ENCODE assay signal across 2 cellular contexts in genomic region chr13:43880451-43880850, GRCh38.
TF ChIP-seq lines count a peak whose summit lies in the region.

No MANE protein-coding gene starts in this region.

TF ChIP-seq in SK-N-SH, 30 proteins besides CTCF, POLR2A, EP300 and RAD21 (continued from another document):
- TF ChIP-seq EZH2phosphoT487 (IDR thresholded peaks at IDR 0.05; ENCODE audit: borderline replicate concordance, low read depth): no peak
- TF ChIP-seq JUND (IDR thresholded peaks at IDR 0.05): no peak
- TF ChIP-seq, protein P1, sequence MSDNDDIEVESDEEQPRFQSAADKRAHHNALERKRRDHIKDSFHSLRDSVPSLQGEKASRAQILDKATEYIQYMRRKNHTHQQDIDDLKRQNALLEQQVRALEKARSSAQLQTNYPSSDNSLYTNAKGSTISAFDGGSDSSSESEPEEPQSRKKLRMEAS (IDR thresholded peaks at IDR 0.05; ENCODE audit: low read depth): no peak
- no peak for TF ChIP-seq FOXJ3 (CRISPR knock-in tag; IDR thresholded peaks at IDR 0.05)
- no peak for TF ChIP-seq TEAD4 (IDR thresholded peaks at IDR 0.05; ENCODE audit: borderline replicate concordance, insufficient read depth)
- TF ChIP-seq ZBTB33 (IDR thresholded peaks at IDR 0.05; ENCODE audit: borderline replicate concordance, low read depth): no peak
- TF ChIP-seq GATA2 (CRISPR knock-in tag; IDR thresholded peaks at IDR 0.05): no peak
- no peak for TF ChIP-seq RXRA (IDR thresholded peaks at IDR 0.05; ENCODE audit: borderline replicate concordance, low read depth)
- no peak for TF ChIP-seq ELF1 (IDR thresholded peaks at IDR 0.05)
- TF ChIP-seq, protein P2, sequence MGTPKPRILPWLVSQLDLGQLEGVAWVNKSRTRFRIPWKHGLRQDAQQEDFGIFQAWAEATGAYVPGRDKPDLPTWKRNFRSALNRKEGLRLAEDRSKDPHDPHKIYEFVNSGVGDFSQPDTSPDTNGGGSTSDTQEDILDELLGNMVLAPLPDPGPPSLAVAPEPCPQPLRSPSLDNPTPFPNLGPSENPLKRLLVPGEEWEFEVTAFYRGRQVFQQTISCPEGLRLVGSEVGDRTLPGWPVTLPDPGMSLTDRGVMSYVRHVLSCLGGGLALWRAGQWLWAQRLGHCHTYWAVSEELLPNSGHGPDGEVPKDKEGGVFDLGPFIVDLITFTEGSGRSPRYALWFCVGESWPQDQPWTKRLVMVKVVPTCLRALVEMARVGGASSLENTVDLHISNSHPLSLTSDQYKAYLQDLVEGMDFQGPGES (IDR thresholded peaks at IDR 0.05; ENCODE audit: low read depth, low read length): no peak
- TF ChIP-seq SIN3A (IDR thresholded peaks at IDR 0.05; ENCODE audit: borderline replicate concordance, low read depth, low read length): no peak

TF ChIP-seq in SK-N-SH treated with all-trans-retinoic acid at 6 μM for 48 hours, 23 proteins besides CTCF, POLR2A, EP300 and RAD21 (continued from another document):
- TF ChIP-seq CREB5 (CRISPR knock-in tag; IDR thresholded peaks at IDR 0.05; ENCODE audit: low read depth): no peak
- TF ChIP-seq TCF4 (CRISPR knock-in tag; IDR thresholded peaks at IDR 0.05; ENCODE audit: borderline replicate concordance): no peak
- TF ChIP-seq, protein P3, sequence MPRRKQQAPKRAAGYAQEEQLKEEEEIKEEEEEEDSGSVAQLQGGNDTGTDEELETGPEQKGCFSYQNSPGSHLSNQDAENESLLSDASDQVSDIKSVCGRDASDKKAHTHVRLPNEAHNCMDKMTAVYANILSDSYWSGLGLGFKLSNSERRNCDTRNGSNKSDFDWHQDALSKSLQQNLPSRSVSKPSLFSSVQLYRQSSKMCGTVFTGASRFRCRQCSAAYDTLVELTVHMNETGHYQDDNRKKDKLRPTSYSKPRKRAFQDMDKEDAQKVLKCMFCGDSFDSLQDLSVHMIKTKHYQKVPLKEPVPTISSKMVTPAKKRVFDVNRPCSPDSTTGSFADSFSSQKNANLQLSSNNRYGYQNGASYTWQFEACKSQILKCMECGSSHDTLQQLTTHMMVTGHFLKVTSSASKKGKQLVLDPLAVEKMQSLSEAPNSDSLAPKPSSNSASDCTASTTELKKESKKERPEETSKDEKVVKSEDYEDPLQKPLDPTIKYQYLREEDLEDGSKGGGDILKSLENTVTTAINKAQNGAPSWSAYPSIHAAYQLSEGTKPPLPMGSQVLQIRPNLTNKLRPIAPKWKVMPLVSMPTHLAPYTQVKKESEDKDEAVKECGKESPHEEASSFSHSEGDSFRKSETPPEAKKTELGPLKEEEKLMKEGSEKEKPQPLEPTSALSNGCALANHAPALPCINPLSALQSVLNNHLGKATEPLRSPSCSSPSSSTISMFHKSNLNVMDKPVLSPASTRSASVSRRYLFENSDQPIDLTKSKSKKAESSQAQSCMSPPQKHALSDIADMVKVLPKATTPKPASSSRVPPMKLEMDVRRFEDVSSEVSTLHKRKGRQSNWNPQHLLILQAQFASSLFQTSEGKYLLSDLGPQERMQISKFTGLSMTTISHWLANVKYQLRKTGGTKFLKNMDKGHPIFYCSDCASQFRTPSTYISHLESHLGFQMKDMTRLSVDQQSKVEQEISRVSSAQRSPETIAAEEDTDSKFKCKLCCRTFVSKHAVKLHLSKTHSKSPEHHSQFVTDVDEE (CRISPR knock-in tag; IDR thresholded peaks at IDR 0.05): no peak
